In genomic region chr11:115503886-115504278, GRCh38 we compare ENCODE assay signal across 8 cellular contexts. TPM values are rescaled to one million over a fixed set of nuclear protein-coding genes. Genes with fewer than 3 reads are reported as not detected.
A peak's percentile ranks its signal among the peaks of the same experiment; 100 is the strongest.
DNase-seq lines count a peak whose midpoint lies in the region; ATAC-seq, FAIRE-seq and TF ChIP-seq lines count a peak whose summit lies in the region.

No MANE protein-coding gene starts in this region.

- H3K9me3 ChIP-seq in heart right ventricle (no peaks in the 10 kb centered on the region), skeletal muscle tissue (ENCODE audit: control insufficient read depth in 3 of 3, low read length in 3 of 3) (no peaks in the 10 kb centered on the region)

- H3K27me3 ChIP-seq in heart right ventricle = peaks cover 0 to 86% (median 24%) of the 10 kb centered on the region in 7 donors
- peaks cover 7 to 14% (median 7%) of the 10 kb centered on the region in 3 donors for H3K27me3 ChIP-seq in skeletal muscle tissue (ENCODE audit: control insufficient read depth in 3 of 3, insufficient read depth in 3 of 3, low read length in 3 of 3)

- intact Hi-C loops in heart right ventricle (cut with DNase I) = loop anchor here in 9 of 10 donors (1.0 to 10.0 kb wide), 12 partner anchors 57 to 173 kb away; no protein-coding TSS in a partner anchor

- H3K27ac ChIP-seq in VCaP (peak overlapping the region; percentile 93), heart right ventricle (peak overlapping the region in 9 of 10 donors; percentile 35 to 90 (median 79)), skeletal muscle tissue (ENCODE audit: low read depth, low read length) (peak overlapping the region; percentile 74)

- DNase-seq in SKM-1 treated with dmso at 0.1 percent for 144 hours (lab: John Stamatoyannopoulos, UW; ENCODE audit: unreplicated experiment) (peak; percentile 49), SKM-1 (lab: John Stamatoyannopoulos, UW; ENCODE audit: unreplicated experiment) (no peak), heart right ventricle (peak in 1 of 2 donors; percentile 29), GM12891 (ENCODE audit: insufficient read length, low spot score) (no peak), SHP77 (lab: John Stamatoyannopoulos, UW) (no peak)
- no peak for DNase-seq in central memory CD4-positive, alpha-beta T cell

- no peak for FAIRE-seq in GM12891 (lab: Jason Lieb, UNC)

- H3K4me3 ChIP-seq in heart right ventricle (peak overlapping the region; percentile 36 to 77 (median 65)), skeletal muscle tissue (ENCODE audit: low read length in 3 of 3) (peak overlapping the region; percentile 86 to 93 (median 90))

- H3K9ac ChIP-seq in skeletal muscle tissue (ENCODE audit: low read depth in 1 of 3, low read length in 3 of 3) = peak overlapping the region; percentile 72 to 87 (median 81)

- no peak for TF ChIP-seq POLR2A in GM12891 (IDR thresholded peaks at IDR 0.05; ENCODE audit: low read depth, low read length)

- H3K36me3 ChIP-seq in heart right ventricle (no peaks in the 10 kb centered on the region), skeletal muscle tissue (ENCODE audit: control insufficient read depth in 3 of 3, insufficient read depth in 3 of 3, low read length in 3 of 3) (no peaks in the 10 kb centered on the region)

- 0% methylated on average over 12 to 15 of the region's 15 CpGs for WGBS in heart right ventricle, 2 donors

- TF ChIP-seq CTCF in VCaP (conservative IDR thresholded peaks at IDR 0.05) (no peak), heart right ventricle (IDR thresholded peaks at IDR 0.05) (no peak)

- H3K4me1 ChIP-seq in heart right ventricle = peaks cover 0 to 44% (median 23%) of the 10 kb centered on the region in 9 donors
- peaks cover 13 to 19% (median 16%) of the 10 kb centered on the region in 3 donors for H3K4me1 ChIP-seq in skeletal muscle tissue (ENCODE audit: control insufficient read depth in 3 of 3, insufficient read depth in 3 of 3, low read length in 3 of 3)

- ATAC-seq in heart right ventricle = peak; percentile 5 to 48 (median 22)

TF ChIP-seq in GM12891, 5 proteins besides CTCF, POLR2A, EP300 and RAD21:
- TF ChIP-seq POLR2AphosphoS5 (IDR thresholded peaks at IDR 0.05; ENCODE audit: low read depth, low read length) = no peak
- no peak for TF ChIP-seq POU2F2 (IDR thresholded peaks at IDR 0.05; ENCODE audit: low read depth, low read length)
- no peak for TF ChIP-seq PAX5 (IDR thresholded peaks at IDR 0.05; ENCODE audit: insufficient read depth, low read length, severe bottlenecking)
- no peak for TF ChIP-seq TAF1 (IDR thresholded peaks at IDR 0.05; ENCODE audit: low read depth, low read length)
- no peak for TF ChIP-seq SPI1 (IDR thresholded peaks at IDR 0.05; ENCODE audit: low read depth, low read length)

RNA-seq across cellular contexts. Expression of gene CADM1, which starts 0.3 kb away (rescaled TPM):
- total RNA-seq in heart right ventricle (10 to 100 TPM; 28.0 to 83.0 (median 42.4) TPM), skeletal muscle tissue (35.0 TPM)
- polyA plus RNA-seq in heart right ventricle = 10 to 100 TPM; 10.2 to 14.8 TPM
- 19.9 TPM for polyA plus RNA-seq in GM12891 (2012; ENCODE audit: low read depth, missing spikeins)
